1 cellular context compared by ENCODE assay signal in the genomic region with DNA sequence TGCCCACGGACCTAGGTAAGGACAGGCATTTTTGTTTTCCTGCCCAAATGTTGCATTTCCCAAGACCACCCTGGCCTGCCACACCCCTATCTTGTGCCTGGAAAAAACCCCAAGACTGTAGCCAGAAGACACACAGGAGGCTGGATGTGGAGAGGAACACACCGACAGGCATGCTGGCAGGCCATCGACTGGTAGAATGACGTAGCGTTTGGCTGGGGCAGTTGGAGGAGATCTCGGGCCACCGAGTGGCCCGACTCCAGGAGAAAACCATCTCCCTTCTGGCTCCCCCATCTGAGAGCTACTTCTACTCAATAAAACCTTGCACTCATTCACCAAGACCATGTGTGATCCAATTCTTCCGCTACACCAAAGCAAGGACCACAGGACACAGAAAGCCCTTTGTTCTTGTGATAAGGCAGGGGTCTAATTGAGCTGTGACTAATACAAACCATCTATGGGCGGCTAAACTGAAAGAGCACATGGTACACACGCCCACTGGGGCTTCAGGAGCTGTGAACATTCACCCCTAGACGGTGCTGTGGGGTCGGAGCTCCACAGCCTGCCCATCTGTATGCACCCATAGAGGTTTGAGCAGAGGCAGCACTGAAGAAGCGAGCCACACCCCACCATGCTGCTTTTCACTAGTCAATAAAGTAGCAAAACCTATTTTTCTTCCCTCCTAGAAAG.
A peak's percentile ranks its signal among the peaks of the same experiment; 100 is the strongest.
TF ChIP-seq lines count a peak whose summit lies in the region.

No MANE protein-coding gene starts in this region.

TF ChIP-seq in K562, 482 proteins besides CTCF, POLR2A, EP300 and RAD21 (continued from another document):
- TF ChIP-seq, protein P1, sequence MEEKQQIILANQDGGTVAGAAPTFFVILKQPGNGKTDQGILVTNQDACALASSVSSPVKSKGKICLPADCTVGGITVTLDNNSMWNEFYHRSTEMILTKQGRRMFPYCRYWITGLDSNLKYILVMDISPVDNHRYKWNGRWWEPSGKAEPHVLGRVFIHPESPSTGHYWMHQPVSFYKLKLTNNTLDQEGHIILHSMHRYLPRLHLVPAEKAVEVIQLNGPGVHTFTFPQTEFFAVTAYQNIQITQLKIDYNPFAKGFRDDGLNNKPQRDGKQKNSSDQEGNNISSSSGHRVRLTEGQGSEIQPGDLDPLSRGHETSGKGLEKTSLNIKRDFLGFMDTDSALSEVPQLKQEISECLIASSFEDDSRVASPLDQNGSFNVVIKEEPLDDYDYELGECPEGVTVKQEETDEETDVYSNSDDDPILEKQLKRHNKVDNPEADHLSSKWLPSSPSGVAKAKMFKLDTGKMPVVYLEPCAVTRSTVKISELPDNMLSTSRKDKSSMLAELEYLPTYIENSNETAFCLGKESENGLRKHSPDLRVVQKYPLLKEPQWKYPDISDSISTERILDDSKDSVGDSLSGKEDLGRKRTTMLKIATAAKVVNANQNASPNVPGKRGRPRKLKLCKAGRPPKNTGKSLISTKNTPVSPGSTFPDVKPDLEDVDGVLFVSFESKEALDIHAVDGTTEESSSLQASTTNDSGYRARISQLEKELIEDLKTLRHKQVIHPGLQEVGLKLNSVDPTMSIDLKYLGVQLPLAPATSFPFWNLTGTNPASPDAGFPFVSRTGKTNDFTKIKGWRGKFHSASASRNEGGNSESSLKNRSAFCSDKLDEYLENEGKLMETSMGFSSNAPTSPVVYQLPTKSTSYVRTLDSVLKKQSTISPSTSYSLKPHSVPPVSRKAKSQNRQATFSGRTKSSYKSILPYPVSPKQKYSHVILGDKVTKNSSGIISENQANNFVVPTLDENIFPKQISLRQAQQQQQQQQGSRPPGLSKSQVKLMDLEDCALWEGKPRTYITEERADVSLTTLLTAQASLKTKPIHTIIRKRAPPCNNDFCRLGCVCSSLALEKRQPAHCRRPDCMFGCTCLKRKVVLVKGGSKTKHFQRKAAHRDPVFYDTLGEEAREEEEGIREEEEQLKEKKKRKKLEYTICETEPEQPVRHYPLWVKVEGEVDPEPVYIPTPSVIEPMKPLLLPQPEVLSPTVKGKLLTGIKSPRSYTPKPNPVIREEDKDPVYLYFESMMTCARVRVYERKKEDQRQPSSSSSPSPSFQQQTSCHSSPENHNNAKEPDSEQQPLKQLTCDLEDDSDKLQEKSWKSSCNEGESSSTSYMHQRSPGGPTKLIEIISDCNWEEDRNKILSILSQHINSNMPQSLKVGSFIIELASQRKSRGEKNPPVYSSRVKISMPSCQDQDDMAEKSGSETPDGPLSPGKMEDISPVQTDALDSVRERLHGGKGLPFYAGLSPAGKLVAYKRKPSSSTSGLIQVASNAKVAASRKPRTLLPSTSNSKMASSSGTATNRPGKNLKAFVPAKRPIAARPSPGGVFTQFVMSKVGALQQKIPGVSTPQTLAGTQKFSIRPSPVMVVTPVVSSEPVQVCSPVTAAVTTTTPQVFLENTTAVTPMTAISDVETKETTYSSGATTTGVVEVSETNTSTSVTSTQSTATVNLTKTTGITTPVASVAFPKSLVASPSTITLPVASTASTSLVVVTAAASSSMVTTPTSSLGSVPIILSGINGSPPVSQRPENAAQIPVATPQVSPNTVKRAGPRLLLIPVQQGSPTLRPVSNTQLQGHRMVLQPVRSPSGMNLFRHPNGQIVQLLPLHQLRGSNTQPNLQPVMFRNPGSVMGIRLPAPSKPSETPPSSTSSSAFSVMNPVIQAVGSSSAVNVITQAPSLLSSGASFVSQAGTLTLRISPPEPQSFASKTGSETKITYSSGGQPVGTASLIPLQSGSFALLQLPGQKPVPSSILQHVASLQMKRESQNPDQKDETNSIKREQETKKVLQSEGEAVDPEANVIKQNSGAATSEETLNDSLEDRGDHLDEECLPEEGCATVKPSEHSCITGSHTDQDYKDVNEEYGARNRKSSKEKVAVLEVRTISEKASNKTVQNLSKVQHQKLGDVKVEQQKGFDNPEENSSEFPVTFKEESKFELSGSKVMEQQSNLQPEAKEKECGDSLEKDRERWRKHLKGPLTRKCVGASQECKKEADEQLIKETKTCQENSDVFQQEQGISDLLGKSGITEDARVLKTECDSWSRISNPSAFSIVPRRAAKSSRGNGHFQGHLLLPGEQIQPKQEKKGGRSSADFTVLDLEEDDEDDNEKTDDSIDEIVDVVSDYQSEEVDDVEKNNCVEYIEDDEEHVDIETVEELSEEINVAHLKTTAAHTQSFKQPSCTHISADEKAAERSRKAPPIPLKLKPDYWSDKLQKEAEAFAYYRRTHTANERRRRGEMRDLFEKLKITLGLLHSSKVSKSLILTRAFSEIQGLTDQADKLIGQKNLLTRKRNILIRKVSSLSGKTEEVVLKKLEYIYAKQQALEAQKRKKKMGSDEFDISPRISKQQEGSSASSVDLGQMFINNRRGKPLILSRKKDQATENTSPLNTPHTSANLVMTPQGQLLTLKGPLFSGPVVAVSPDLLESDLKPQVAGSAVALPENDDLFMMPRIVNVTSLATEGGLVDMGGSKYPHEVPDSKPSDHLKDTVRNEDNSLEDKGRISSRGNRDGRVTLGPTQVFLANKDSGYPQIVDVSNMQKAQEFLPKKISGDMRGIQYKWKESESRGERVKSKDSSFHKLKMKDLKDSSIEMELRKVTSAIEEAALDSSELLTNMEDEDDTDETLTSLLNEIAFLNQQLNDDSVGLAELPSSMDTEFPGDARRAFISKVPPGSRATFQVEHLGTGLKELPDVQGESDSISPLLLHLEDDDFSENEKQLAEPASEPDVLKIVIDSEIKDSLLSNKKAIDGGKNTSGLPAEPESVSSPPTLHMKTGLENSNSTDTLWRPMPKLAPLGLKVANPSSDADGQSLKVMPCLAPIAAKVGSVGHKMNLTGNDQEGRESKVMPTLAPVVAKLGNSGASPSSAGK (IDR thresholded peaks at IDR 0.05), result peak; percentile 75
- TF ChIP-seq ZNF316 (IDR thresholded peaks at IDR 0.05) (no peak), PHTF2 (CRISPR knock-in tag; IDR thresholded peaks at IDR 0.05) (no peak), MTA1 (IDR thresholded peaks at IDR 0.05; ENCODE audit: borderline replicate concordance) (no peak), ZNF212 (CRISPR knock-in tag; IDR thresholded peaks at IDR 0.05) (no peak)
- TF ChIP-seq, protein P2, sequence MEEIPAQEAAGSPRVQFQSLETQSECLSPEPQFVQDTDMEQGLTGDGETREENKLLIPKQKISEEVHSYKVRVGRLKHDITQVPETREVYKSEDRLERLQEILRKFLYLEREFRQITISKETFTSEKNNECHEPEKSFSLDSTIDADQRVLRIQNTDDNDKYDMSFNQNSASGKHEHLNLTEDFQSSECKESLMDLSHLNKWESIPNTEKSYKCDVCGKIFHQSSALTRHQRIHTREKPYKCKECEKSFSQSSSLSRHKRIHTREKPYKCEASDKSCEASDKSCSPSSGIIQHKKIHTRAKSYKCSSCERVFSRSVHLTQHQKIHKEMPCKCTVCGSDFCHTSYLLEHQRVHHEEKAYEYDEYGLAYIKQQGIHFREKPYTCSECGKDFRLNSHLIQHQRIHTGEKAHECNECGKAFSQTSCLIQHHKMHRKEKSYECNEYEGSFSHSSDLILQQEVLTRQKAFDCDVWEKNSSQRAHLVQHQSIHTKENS (CRISPR knock-in tag; IDR thresholded peaks at IDR 0.05), result no peak
- TF ChIP-seq, protein P3, sequence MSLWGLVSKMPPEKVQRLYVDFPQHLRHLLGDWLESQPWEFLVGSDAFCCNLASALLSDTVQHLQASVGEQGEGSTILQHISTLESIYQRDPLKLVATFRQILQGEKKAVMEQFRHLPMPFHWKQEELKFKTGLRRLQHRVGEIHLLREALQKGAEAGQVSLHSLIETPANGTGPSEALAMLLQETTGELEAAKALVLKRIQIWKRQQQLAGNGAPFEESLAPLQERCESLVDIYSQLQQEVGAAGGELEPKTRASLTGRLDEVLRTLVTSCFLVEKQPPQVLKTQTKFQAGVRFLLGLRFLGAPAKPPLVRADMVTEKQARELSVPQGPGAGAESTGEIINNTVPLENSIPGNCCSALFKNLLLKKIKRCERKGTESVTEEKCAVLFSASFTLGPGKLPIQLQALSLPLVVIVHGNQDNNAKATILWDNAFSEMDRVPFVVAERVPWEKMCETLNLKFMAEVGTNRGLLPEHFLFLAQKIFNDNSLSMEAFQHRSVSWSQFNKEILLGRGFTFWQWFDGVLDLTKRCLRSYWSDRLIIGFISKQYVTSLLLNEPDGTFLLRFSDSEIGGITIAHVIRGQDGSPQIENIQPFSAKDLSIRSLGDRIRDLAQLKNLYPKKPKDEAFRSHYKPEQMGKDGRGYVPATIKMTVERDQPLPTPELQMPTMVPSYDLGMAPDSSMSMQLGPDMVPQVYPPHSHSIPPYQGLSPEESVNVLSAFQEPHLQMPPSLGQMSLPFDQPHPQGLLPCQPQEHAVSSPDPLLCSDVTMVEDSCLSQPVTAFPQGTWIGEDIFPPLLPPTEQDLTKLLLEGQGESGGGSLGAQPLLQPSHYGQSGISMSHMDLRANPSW (CRISPR knock-in tag; IDR thresholded peaks at IDR 0.05), result no peak
